ENCODE assay signal across 8 cellular contexts in genomic region chr17:14299261-14300093, GRCh38. TPM values are rescaled to one million over a fixed set of nuclear protein-coding genes. Genes with fewer than 3 reads are reported as not detected.
DNase-seq lines count a peak whose midpoint lies in the region; ATAC-seq lines count a peak whose summit lies in the region.

No MANE protein-coding gene starts in this region.

- H3K9me3 Mint-ChIP-seq in activated naive CD8-positive, alpha-beta T cell treated with anti-CD3 and anti-CD28 coated beads, Interleukin-2, amount 10 ng/mL, durations not matched to agents 7 days and 5 days = no peaks in the 10 kb centered on the region

- no peaks in the 10 kb centered on the region for H3K36me3 Mint-ChIP-seq in activated naive CD8-positive, alpha-beta T cell treated with anti-CD3 and anti-CD28 coated beads, Interleukin-2, amount 10 ng/mL, durations not matched to agents 7 days and 5 days

- peak; percentile 41 to 50 for DNase-seq in stimulated activated CD4-positive, alpha-beta T cell treated with anti-CD3 and anti-CD28 coated beads, Interleukin-2, amount 100 ng/mL, for 24 hours
- DNase-seq in stimulated activated CD4-positive, alpha-beta T cell treated with anti-CD3 and anti-CD28 coated beads, Interleukin-4, amount 100 ng/mL, for 24 hours = no peak
- DNase-seq in activated naive CD8-positive, alpha-beta T cell treated with anti-CD3 and anti-CD28 coated beads, Interleukin-2, amount 10 ng/mL, durations not matched to agents 7 days and 5 days = peak; percentile 59
- peak; percentile 40 for DNase-seq in stimulated activated CD4-positive, alpha-beta T cell treated with anti-CD3 and anti-CD28 coated beads, Interleukin-4, amount 100 ng/mL, for 1 hour
- DNase-seq in T1000 (lab: John Stamatoyannopoulos, UW) = no peak

- H3K4me3 ChIP-seq in iPS-18c (ENCODE audit: insufficient read depth, low read depth, low read length) = peak overlapping the region; percentile 34; the same call in 1 of the 2 replicates

- no peak overlapping the region for H3K27ac Mint-ChIP-seq in activated naive CD8-positive, alpha-beta T cell treated with anti-CD3 and anti-CD28 coated beads, Interleukin-2, amount 10 ng/mL, durations not matched to agents 7 days and 5 days

- H3K9me3 ChIP-seq in iPS-18c (ENCODE audit: control insufficient read depth, insufficient read depth, low read length) = no peaks in the 10 kb centered on the region

- H3K4me3 Mint-ChIP-seq in activated naive CD8-positive, alpha-beta T cell treated with anti-CD3 and anti-CD28 coated beads, Interleukin-2, amount 10 ng/mL, durations not matched to agents 7 days and 5 days = peak overlapping the region; percentile 96

- POLR2A ChIA-PET in activated naive CD8-positive, alpha-beta T cell treated with anti-CD3 and anti-CD28 coated beads, Interleukin-2, amount 10 ng/mL, durations not matched to agents 7 days and 5 days (lab: Charles Lee) = interaction anchor here (3.2 kb wide), 1 partner anchor 102 kb away, joined by 44 read pairs; no protein-coding TSS in a partner anchor

- peaks cover 55% of the 10 kb centered on the region for H3K27me3 Mint-ChIP-seq in activated naive CD8-positive, alpha-beta T cell treated with anti-CD3 and anti-CD28 coated beads, Interleukin-2, amount 10 ng/mL, durations not matched to agents 7 days and 5 days

- H3K4me1 Mint-ChIP-seq in activated naive CD8-positive, alpha-beta T cell treated with anti-CD3 and anti-CD28 coated beads, Interleukin-2, amount 10 ng/mL, durations not matched to agents 7 days and 5 days = peaks cover 42% of the 10 kb centered on the region

- ATAC-seq in activated naive CD8-positive, alpha-beta T cell treated with anti-CD3 and anti-CD28 coated beads, Interleukin-2, amount 10 ng/mL, durations not matched to agents 7 days and 5 days (ENCODE audit: low read depth) = no peak
- ATAC-seq in HG02678 (IDR thresholded peaks at IDR 0.05; ENCODE audit: unreplicated experiment) = no peak
- ATAC-seq in HG03571 (IDR thresholded peaks at IDR 0.05; ENCODE audit: unreplicated experiment) = no peak

RNA-seq across cellular contexts. Expression of gene HS3ST3B1, which starts 1.4 kb away (rescaled TPM):
- total RNA-seq in activated naive CD8-positive, alpha-beta T cell treated with anti-CD3 and anti-CD28 coated beads, Interleukin-2, amount 10 ng/mL, durations not matched to agents 7 days and 5 days = 10 to 100 TPM in 1 of 2 experiments, 1 to 10 TPM in 1; 9.3 to 10.0 TPM

Comparison
In these comparisons a context has a peak if more than half of its experiments do, and no peak if none do; other contexts are left out.
1. DNase-seq: peak in stimulated activated CD4-positive, alpha-beta T cell treated with anti-CD3 and anti-CD28 coated beads, Interleukin-2, amount 100 ng/mL, for 24 hours (2 of 2), activated naive CD8-positive, alpha-beta T cell treated with anti-CD3 and anti-CD28 coated beads, Interleukin-2, amount 10 ng/mL, durations not matched to agents 7 days and 5 days (single experiment) and stimulated activated CD4-positive, alpha-beta T cell treated with anti-CD3 and anti-CD28 coated beads, Interleukin-4, amount 100 ng/mL, for 1 hour (single experiment); none in stimulated activated CD4-positive, alpha-beta T cell treated with anti-CD3 and anti-CD28 coated beads, Interleukin-4, amount 100 ng/mL, for 24 hours (single experiment) and T1000 (single experiment).